In the genomic region with DNA sequence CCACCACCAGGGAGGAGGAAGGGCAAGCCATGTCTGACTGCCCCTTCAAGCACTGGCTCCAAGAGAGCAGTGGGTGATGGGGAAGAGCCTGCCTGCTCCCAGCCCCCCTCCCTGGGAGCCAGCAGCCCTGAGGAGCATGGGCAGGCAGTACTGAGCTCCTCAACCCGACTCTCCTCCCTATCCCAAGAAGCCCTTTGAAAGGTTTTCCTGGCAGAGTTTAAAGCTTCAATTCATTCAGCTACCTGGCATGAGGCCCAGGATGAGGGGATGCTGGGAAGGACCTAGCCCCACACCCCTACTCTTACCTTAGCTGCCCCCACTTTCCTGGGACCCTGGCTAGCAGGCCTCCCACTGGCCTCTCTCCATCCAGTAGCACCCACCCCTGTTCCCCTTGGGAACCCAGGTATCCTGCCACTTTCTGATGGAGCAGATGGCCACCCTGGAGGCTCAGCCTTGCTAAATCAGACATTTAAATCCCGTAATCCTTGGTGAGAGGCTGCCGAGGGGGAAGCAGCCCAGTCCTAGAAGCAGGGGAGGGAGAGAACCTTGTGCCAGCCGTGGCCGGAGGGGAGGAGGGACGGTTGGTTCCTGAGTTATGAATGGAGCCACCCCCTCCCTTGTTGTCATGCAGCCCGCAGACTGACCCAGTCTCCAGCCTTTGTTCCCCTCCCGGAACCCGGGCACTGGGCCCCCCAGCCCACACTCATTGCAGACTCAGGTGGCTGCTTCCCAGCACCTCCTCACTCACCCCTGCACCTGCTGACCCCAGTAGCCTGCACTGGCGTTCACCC, we compare ENCODE assay signal across 17 cellular contexts. TPM values are rescaled to one million over a fixed set of nuclear protein-coding genes. Genes with fewer than 3 reads are reported as not detected.
DNase-seq lines count a peak whose midpoint lies in the region; ATAC-seq, FAIRE-seq and TF ChIP-seq lines count a peak whose summit lies in the region.
"Had no signal": no experiment of that assay in that cellular context is flagged by ENCODE, and none has a peak within 500 bp of the region (broad histone marks: within the 10 kb centered on the region; RNA-seq: fewer than 3 reads in every experiment).

No MANE protein-coding gene starts in this region.

- no peak for TF ChIP-seq CTCF in cardiac muscle cell (IDR thresholded peaks at IDR 0.05; ENCODE audit: low read depth, low read length)
- no peak for TF ChIP-seq CTCF in heart left ventricle (IDR thresholded peaks at IDR 0.05)
- no peak for TF ChIP-seq CTCF in lower lobe of right lung (IDR thresholded peaks at IDR 0.05)

- no peaks in the 10 kb centered on the region for H3K27me3 ChIP-seq in cardiac muscle cell
- H3K27me3 ChIP-seq in heart left ventricle: no peaks in the 10 kb centered on the region
- H3K27me3 ChIP-seq in lower lobe of right lung (ENCODE audit: low read depth): no peaks in the 10 kb centered on the region

- H3K4me3 ChIP-seq in cardiac muscle cell (no peak overlapping the region), heart left ventricle (no peak overlapping the region), lower lobe of right lung (no peak overlapping the region)

- TF ChIP-seq POLR2A in heart left ventricle (IDR thresholded peaks at IDR 0.05): no peak

- H3K36me3 ChIP-seq in cardiac muscle cell: peaks cover 26% of the 10 kb centered on the region
- peaks cover 0 to 73% (median 69%) of the 10 kb centered on the region in 9 donors for H3K36me3 ChIP-seq in heart left ventricle
- H3K36me3 ChIP-seq in lower lobe of right lung: peaks cover 69% of the 10 kb centered on the region

- ATAC-seq in heart left ventricle (no peak), lower lobe of right lung (peak; percentile 11 to 13), GM19035 (IDR thresholded peaks at IDR 0.05; ENCODE audit: unreplicated experiment) (no peak)
- ATAC-seq: activated CD8-positive, alpha-beta T cell treated with anti-CD3 and anti-CD28 coated beads, Interleukin-2, amount 10 ng/mL, durations not matched to agents 7 days and 5 days had no signal

- H3K4me1 ChIP-seq in cardiac muscle cell (ENCODE audit: low read depth) (no peaks in the 10 kb centered on the region), heart left ventricle (no peaks in the 10 kb centered on the region), lower lobe of right lung (no peaks in the 10 kb centered on the region)

- intact Hi-C loops in heart left ventricle (cut with DNase I): no loop called here
- intact Hi-C loops in lower lobe of right lung (cut with DNase I): no loop called here

- H3K27ac ChIP-seq in cardiac muscle cell (peak overlapping the region; percentile 38), heart left ventricle (no peak overlapping the region), lower lobe of right lung (no peak overlapping the region)

- H3K9me3 ChIP-seq in cardiac muscle cell (ENCODE audit: low read depth) (no peaks in the 10 kb centered on the region), heart left ventricle (peaks cover 0 to 1% (median 0%) of the 10 kb centered on the region in 12 donors), lower lobe of right lung (no peaks in the 10 kb centered on the region)

- no peak for FAIRE-seq in GM19239 (lab: Jason Lieb, UNC)
- FAIRE-seq: colon had no signal

- DNase-seq in cardiac muscle cell (ENCODE audit: low read depth in 1 of 2, low spot score in 1 of 2) (no peak), heart left ventricle (no peak), amygdala (lab: John Stamatoyannopoulos, UW) (peak in 42 of 56 donors; percentile 33 to 87 (median 62)), lower lobe of right lung (no peak), GM19239 (ENCODE audit: insufficient read length, low spot score) (no peak), hepatic stellate cell (ENCODE audit: low spot score) (no peak)
- no peak for DNase-seq in stimulated activated CD8-positive, alpha-beta memory T cell treated with anti-CD3 and anti-CD28 coated beads, Interleukin-4, amount 100 ng/mL, for 48 hours
- DNase-seq: activated CD8-positive, alpha-beta T cell treated with anti-CD3 and anti-CD28 coated beads, Interleukin-2, amount 10 ng/mL, durations not matched to agents 7 days and 5 days; amniotic stem cell; CD8-positive, alpha-beta memory T cell; mammary epithelial cell; MV-4-11; NCI-H2029 treated with DMSO at 0.1 percent for 48 hours had no signal

- WGBS in heart left ventricle, 4 donors: 71 to 88% (median 80%) methylated on average over 10 of the region's 10 CpGs

RNA-seq across cellular contexts. Expression of a gene that starts 17.1 kb away (rescaled TPM):
- total RNA-seq in cardiac muscle cell (26.2 and 34.6 TPM in 2 replicates), heart left ventricle (1 to 10 TPM; 1.3 to 6.6 (median 2.9) TPM), lower lobe of right lung (3.1 TPM)
- polyA plus RNA-seq in cardiac muscle cell (157 TPM in 2 replicates), heart left ventricle (1 to 10 TPM in 1 of 2 donors, under 1 TPM in 1; 0.60 to 2.6 TPM)
- total RNA-seq: activated CD8-positive, alpha-beta T cell treated with anti-CD3 and anti-CD28 coated beads, Interleukin-2, amount 10 ng/mL, durations not matched to agents 7 days and 5 days; glomerular endothelial cell; mammary epithelial cell had no signal
- polyA plus RNA-seq: CD8-positive, alpha-beta memory T cell; mammary epithelial cell had no signal

RNA-seq across cellular contexts. Expression of a gene that starts 19.5 kb away (rescaled TPM):
- total RNA-seq in cardiac muscle cell (28.9 and 30.9 TPM in 2 replicates), heart left ventricle (10 to 100 TPM; 10.0 to 44.6 (median 12.8) TPM), lower lobe of right lung (34.8 TPM)
- polyA plus RNA-seq in cardiac muscle cell (19.4 and 25.4 TPM in 2 replicates), heart left ventricle (1 to 10 TPM; 6.8 to 9.0 TPM)

RNA-seq across cellular contexts. Expression of a gene that starts 20.5 kb away (rescaled TPM):
- total RNA-seq in cardiac muscle cell (11.5 and 12.0 TPM in 2 replicates), heart left ventricle (1 to 10 TPM; 3.7 to 9.8 (median 4.8) TPM), lower lobe of right lung (8.3 TPM)
- polyA plus RNA-seq in cardiac muscle cell (17.2 and 23.0 TPM in 2 replicates), heart left ventricle (10 to 100 TPM in 1 of 2 donors, 1 to 10 TPM in 1; 5.4 to 12.0 TPM)

RNA-seq across cellular contexts. Expression of a gene that starts 37.2 kb away (rescaled TPM):
- total RNA-seq in cardiac muscle cell (60.2 and 70.3 TPM in 2 replicates), heart left ventricle (1 to 10 TPM in 1 of 9 donors, under 1 TPM in 8; 0.10 to 4.6 (median 0.36) TPM), lower lobe of right lung (1.6 TPM)
- polyA plus RNA-seq in cardiac muscle cell (72.0 and 86.9 TPM in 2 replicates), heart left ventricle (under 1 TPM; 0.15 to 0.43 TPM)
- total RNA-seq: activated CD8-positive, alpha-beta T cell treated with anti-CD3 and anti-CD28 coated beads, Interleukin-2, amount 10 ng/mL, durations not matched to agents 7 days and 5 days; CD8-positive, alpha-beta memory T cell had no signal
- polyA plus RNA-seq: CD8-positive, alpha-beta memory T cell had no signal

RNA-seq across cellular contexts. Expression of a gene that starts 37.9 kb away (rescaled TPM):
- total RNA-seq in cardiac muscle cell: 2.2 and 2.8 TPM in 2 replicates
- polyA plus RNA-seq in cardiac muscle cell: 3.9 and 5.6 TPM in 2 replicates
- total RNA-seq in heart left ventricle: 1 to 10 TPM in 1 of 9 donors, under 1 TPM in 4, not detected in 4; 0.56 to 1.1 (median 0.66) TPM
- polyA plus RNA-seq in heart left ventricle: under 1 TPM; 0.28 to 0.61 TPM
- total RNA-seq in lower lobe of right lung: not detected
- total RNA-seq: activated CD8-positive, alpha-beta T cell treated with anti-CD3 and anti-CD28 coated beads, Interleukin-2, amount 10 ng/mL, durations not matched to agents 7 days and 5 days; activated T-helper 1 cell treated with anti-CD3 and anti-CD28 coated beads, Interleukin-12 subunit alpha, Interleukin-12 subunit beta, Interleukin-2, Interleukin-4 antibody, amounts not matched to agents 30 ng/mL and 10 ng/mL and 1 ng/mL, durations not matched to agents 14 hours and 24 hours and 36 hours; CD8-positive, alpha-beta memory T cell had no signal
- polyA plus RNA-seq: CD8-positive, alpha-beta memory T cell had no signal

Comparison
In these comparisons a context has a peak if more than half of its experiments do, and no peak if none do; other contexts are left out.
1. DNase-seq: peak in amygdala (42 of 56); none in cardiac muscle cell (0 of 2), heart left ventricle (0 of 5), lower lobe of right lung (single experiment), GM19239 (single experiment), hepatic stellate cell (single experiment) and stimulated activated CD8-positive, alpha-beta memory T cell treated with anti-CD3 and anti-CD28 coated beads, Interleukin-4, amount 100 ng/mL, for 48 hours (single experiment).
2. ATAC-seq: peak in lower lobe of right lung (2 of 2); none in heart left ventricle (0 of 4) and GM19035 (single experiment).